ENCODE assay signal across 18 cellular contexts in the genomic region with DNA sequence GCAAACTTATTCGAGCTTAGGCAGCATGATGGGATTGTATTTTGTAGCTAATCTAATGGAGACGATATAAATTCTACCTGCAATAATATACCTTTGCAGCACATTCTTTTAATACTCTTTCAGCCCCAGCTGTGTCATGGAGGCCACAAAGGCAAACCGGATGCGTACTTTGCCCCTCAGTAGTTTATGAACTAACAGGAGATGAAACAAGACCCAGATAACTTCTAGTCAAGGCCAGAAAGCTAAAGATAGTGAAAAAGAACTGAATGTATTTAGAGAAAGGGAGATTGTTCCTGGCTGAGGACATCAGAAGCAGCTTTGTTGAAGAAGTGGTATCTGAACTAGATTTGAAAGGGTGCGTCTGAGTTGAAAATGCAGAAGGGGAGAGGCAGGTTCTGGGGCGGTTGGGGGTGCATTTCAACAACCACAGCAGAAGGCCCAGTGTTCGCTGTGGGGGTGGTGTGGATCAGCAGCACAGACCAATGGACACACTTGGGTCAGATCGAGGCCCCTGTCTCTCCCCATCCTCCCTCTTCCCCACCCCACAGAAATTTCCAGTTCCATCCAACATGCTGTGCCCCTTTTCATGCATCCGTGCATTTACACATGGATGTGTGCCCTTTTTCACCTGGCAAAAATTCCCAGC. TPM values are rescaled to one million over a fixed set of nuclear protein-coding genes. Genes with fewer than 3 reads are reported as not detected.
A peak's percentile ranks its signal among the peaks of the same experiment; 100 is the strongest.
DNase-seq lines count a peak whose midpoint lies in the region; ATAC-seq and TF ChIP-seq lines count a peak whose summit lies in the region.
"Had no signal": no experiment of that assay in that cellular context is flagged by ENCODE, and none has a peak within 500 bp of the region (broad histone marks: within the 10 kb centered on the region; RNA-seq: fewer than 3 reads in every experiment).

No MANE protein-coding gene starts in this region.

- H3K9me3 ChIP-seq in neutrophil, result no peaks in the 10 kb centered on the region
- H3K9me3 ChIP-seq: BLaER1, gastrocnemius medialis, upper lobe of right lung had no signal

- H3K36me3 Mint-ChIP-seq in activated CD4-positive, alpha-beta T cell treated with anti-CD3 and anti-CD28 coated beads, Interleukin-2, amount 10 ng/mL, durations not matched to agents 24 days and 14 days (ENCODE audit: low read depth), result peaks cover 9% of the 10 kb centered on the region
- no peaks in the 10 kb centered on the region for H3K36me3 Mint-ChIP-seq in IgD-negative memory B cell
- no peaks in the 10 kb centered on the region for H3K36me3 Mint-ChIP-seq in chondrocyte (ENCODE audit: low read depth)

- intact Hi-C loops in activated CD4-positive, alpha-beta T cell treated with anti-CD3 and anti-CD28 coated beads, Interleukin-2, amount 10 ng/mL, durations not matched to agents 24 days and 14 days (cut with micrococcal nuclease), result no loop called here

- H3K9me3 Mint-ChIP-seq in activated CD4-positive, alpha-beta T cell treated with anti-CD3 and anti-CD28 coated beads, Interleukin-2, amount 10 ng/mL, durations not matched to agents 24 days and 14 days, result no peaks in the 10 kb centered on the region
- H3K9me3 Mint-ChIP-seq in IgD-negative memory B cell (peaks cover 0 to 2% (median 0%) of the 10 kb centered on the region in 3 donors), chondrocyte (ENCODE audit: low read depth) (no peaks in the 10 kb centered on the region)

- H3K4me1 ChIP-seq in neutrophil (ENCODE audit: control insufficient read depth in 1 of 2, insufficient read depth in 1 of 2, low read depth in 1 of 2, low read length in 1 of 2), result peaks cover 33 to 38% of the 10 kb centered on the region in 2 experiments

- no peak overlapping the region for H3K4me3 ChIP-seq in neutrophil (ENCODE audit: low read depth in 1 of 2, low read length in 1 of 2)
- H3K4me3 ChIP-seq: gastrocnemius medialis, upper lobe of right lung had no signal

- peaks cover 33% of the 10 kb centered on the region for H3K4me1 Mint-ChIP-seq in activated CD4-positive, alpha-beta T cell treated with anti-CD3 and anti-CD28 coated beads, Interleukin-2, amount 10 ng/mL, durations not matched to agents 24 days and 14 days
- H3K4me1 Mint-ChIP-seq in IgD-negative memory B cell (peaks cover 31 to 43% (median 32%) of the 10 kb centered on the region in 3 donors), chondrocyte (ENCODE audit: low read depth) (peaks cover 39% of the 10 kb centered on the region)

- no peak overlapping the region for H3K27ac Mint-ChIP-seq in activated CD4-positive, alpha-beta T cell treated with anti-CD3 and anti-CD28 coated beads, Interleukin-2, amount 10 ng/mL, durations not matched to agents 24 days and 14 days
- peak overlapping the region in 2 of 3 donors; percentile 57 to 100 for H3K27ac Mint-ChIP-seq in IgD-negative memory B cell
- H3K27ac Mint-ChIP-seq in chondrocyte (ENCODE audit: unreplicated experiment), result peak overlapping the region; percentile 20

- peak overlapping the region; percentile 19 for H3K4me3 Mint-ChIP-seq in activated CD4-positive, alpha-beta T cell treated with anti-CD3 and anti-CD28 coated beads, Interleukin-2, amount 10 ng/mL, durations not matched to agents 24 days and 14 days
- H3K4me3 Mint-ChIP-seq in IgD-negative memory B cell (peak overlapping the region in 2 of 4 donors; percentile 21 to 99), chondrocyte (ENCODE audit: unreplicated experiment) (no peak overlapping the region)

- DNase-seq in activated CD4-positive, alpha-beta T cell treated with anti-CD3 and anti-CD28 coated beads, Interleukin-2, amount 10 ng/mL, durations not matched to agents 24 days and 14 days, result no peak
- DNase-seq in activated CD4-positive, alpha-beta T cell treated with anti-CD3 and anti-CD28 coated beads for 48 hours, result no peak
- DNase-seq in chondrocyte (ENCODE audit: low spot score), result no peak
- no peak for DNase-seq in NCI-H446 treated with DMSO at 0.1 percent for 48 hours (lab: John Stamatoyannopoulos, UW)
- DNase-seq: 8988T; DMS53; gastrocnemius medialis; NCI-H1092 treated with DMSO at 0.1 percent for 48 hours; NCI-H526 treated with DMSO at 0.1 percent for 48 hours; stimulated activated CD4-positive, alpha-beta T cell treated with anti-CD3 and anti-CD28 coated beads, Interleukin-12 subunit alpha, Interleukin-12 subunit beta, amount 100 ng/mL, for 4 hours; stimulated activated naive CD4-positive, alpha-beta T cell; T1000; upper lobe of right lung had no signal

- TF ChIP-seq CTCF in chondrocyte (IDR thresholded peaks at IDR 0.05) (no peak), neutrophil (IDR thresholded peaks at IDR 0.05) (no peak)

- peak overlapping the region; percentile 91 for H3K27ac ChIP-seq in neutrophil
- H3K27ac ChIP-seq: BLaER1, upper lobe of right lung had no signal

- H3K27me3 Mint-ChIP-seq in activated CD4-positive, alpha-beta T cell treated with anti-CD3 and anti-CD28 coated beads, Interleukin-2, amount 10 ng/mL, durations not matched to agents 24 days and 14 days, result no peaks in the 10 kb centered on the region
- H3K27me3 Mint-ChIP-seq in IgD-negative memory B cell (no peaks in the 10 kb centered on the region), chondrocyte (ENCODE audit: low read depth) (no peaks in the 10 kb centered on the region)

- H3K27me3 ChIP-seq in neutrophil, result no peaks in the 10 kb centered on the region
- H3K27me3 ChIP-seq: BLaER1, gastrocnemius medialis, upper lobe of right lung had no signal

- ATAC-seq in HG02938 (IDR thresholded peaks at IDR 0.05; ENCODE audit: unreplicated experiment) (no peak), GM21528 (IDR thresholded peaks at IDR 0.05; ENCODE audit: low FRiP score, unreplicated experiment) (no peak)
- ATAC-seq: gastrocnemius medialis, upper lobe of right lung had no signal

- H3K36me3 ChIP-seq in neutrophil, result peaks cover 12% of the 10 kb centered on the region

RNA-seq across cellular contexts. Expression of a gene that starts 2.0 kb away (rescaled TPM):
- 18.3 and 20.9 TPM in 2 replicates for total RNA-seq in activated CD4-positive, alpha-beta T cell treated with anti-CD3 and anti-CD28 coated beads, Interleukin-2, amount 10 ng/mL, durations not matched to agents 24 days and 14 days
- 5.3 TPM for polyA plus RNA-seq in IgD-negative memory B cell
- total RNA-seq in chondrocyte, result 8.2 to 11.4 TPM (median 8.2 TPM) in 3 replicates

RNA-seq across cellular contexts. Expression of a gene that starts 16.6 kb away (rescaled TPM):
- 6.9 and 7.6 TPM in 2 replicates for total RNA-seq in activated CD4-positive, alpha-beta T cell treated with anti-CD3 and anti-CD28 coated beads, Interleukin-2, amount 10 ng/mL, durations not matched to agents 24 days and 14 days
- 0.43 TPM for polyA plus RNA-seq in IgD-negative memory B cell
- total RNA-seq in chondrocyte, result 3.8 to 10.1 TPM (median 4.5 TPM) in 3 replicates

RNA-seq across cellular contexts. Expression of a gene that starts 41.1 kb away (rescaled TPM):
- 43.7 and 46.2 TPM in 2 replicates for total RNA-seq in activated CD4-positive, alpha-beta T cell treated with anti-CD3 and anti-CD28 coated beads, Interleukin-2, amount 10 ng/mL, durations not matched to agents 24 days and 14 days
- polyA plus RNA-seq in IgD-negative memory B cell, result 39.5 TPM
- 24.1 to 34.3 TPM (median 26.8 TPM) in 3 replicates for total RNA-seq in chondrocyte

RNA-seq across cellular contexts. Expression of a gene that starts 41.2 kb away (rescaled TPM):
- 6.4 and 7.4 TPM in 2 replicates for total RNA-seq in activated CD4-positive, alpha-beta T cell treated with anti-CD3 and anti-CD28 coated beads, Interleukin-2, amount 10 ng/mL, durations not matched to agents 24 days and 14 days
- polyA plus RNA-seq in IgD-negative memory B cell, result 3.2 TPM
- total RNA-seq in chondrocyte, result 29.0 to 34.4 TPM (median 32.2 TPM) in 3 replicates
